ENCODE assay signal across 1 cellular context in genomic region chr19:47668556-47668955, GRCh38. TPM values are rescaled to one million over a fixed set of nuclear protein-coding genes. Genes with fewer than 3 reads are reported as not detected.
"Had no signal": no experiment of that assay in that cellular context is flagged by ENCODE, and none has a peak within 500 bp of the region (broad histone marks: within the 10 kb centered on the region; RNA-seq: fewer than 3 reads in every experiment).

No MANE protein-coding gene starts in this region.

RNA-seq across cellular contexts. Expression of gene EHD2, which starts 44.7 kb away (rescaled TPM):
- polyA plus RNA-seq: IgD-negative memory B cell had no signal
